Comparison of ENCODE assay signal across 1 cellular context in the genomic region with DNA sequence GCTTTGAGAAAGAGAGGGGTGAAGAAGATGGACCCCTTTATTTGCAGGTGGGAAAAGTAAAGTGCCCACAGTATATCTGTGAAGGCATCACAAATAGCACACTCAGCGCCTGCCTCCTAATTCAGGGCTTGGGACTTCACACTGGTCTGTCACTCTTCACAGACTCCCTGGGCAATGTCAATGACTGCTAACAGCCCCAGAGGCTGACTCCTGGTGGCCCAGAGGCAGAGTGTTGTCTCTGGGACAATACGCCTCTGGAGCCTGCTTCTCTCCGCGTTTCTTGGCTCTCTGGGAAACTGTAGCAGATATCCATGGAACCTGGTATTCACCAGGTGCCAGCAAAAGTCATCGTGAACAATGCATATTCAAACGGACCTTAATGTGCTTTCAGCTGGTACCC.
TF ChIP-seq lines count a peak whose summit lies in the region.

No MANE protein-coding gene starts in this region.

TF ChIP-seq in SK-N-SH treated with all-trans-retinoic acid at 6 μM for 48 hours, 23 proteins besides CTCF, POLR2A, EP300 and RAD21:
- TF ChIP-seq, protein P1, sequence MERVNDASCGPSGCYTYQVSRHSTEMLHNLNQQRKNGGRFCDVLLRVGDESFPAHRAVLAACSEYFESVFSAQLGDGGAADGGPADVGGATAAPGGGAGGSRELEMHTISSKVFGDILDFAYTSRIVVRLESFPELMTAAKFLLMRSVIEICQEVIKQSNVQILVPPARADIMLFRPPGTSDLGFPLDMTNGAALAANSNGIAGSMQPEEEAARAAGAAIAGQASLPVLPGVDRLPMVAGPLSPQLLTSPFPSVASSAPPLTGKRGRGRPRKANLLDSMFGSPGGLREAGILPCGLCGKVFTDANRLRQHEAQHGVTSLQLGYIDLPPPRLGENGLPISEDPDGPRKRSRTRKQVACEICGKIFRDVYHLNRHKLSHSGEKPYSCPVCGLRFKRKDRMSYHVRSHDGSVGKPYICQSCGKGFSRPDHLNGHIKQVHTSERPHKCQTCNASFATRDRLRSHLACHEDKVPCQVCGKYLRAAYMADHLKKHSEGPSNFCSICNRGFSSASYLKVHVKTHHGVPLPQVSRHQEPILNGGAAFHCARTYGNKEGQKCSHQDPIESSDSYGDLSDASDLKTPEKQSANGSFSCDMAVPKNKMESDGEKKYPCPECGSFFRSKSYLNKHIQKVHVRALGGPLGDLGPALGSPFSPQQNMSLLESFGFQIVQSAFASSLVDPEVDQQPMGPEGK (CRISPR knock-in tag; IDR thresholded peaks at IDR 0.05; ENCODE audit: borderline replicate concordance) = no peak
- TF ChIP-seq TCF4 (CRISPR knock-in tag; IDR thresholded peaks at IDR 0.05; ENCODE audit: borderline replicate concordance) (no peak), SNAI2 (CRISPR knock-in tag; IDR thresholded peaks at IDR 0.05) (no peak), BACH2 (CRISPR knock-in tag; IDR thresholded peaks at IDR 0.05; ENCODE audit: borderline replicate concordance) (no peak), GLIS3 (CRISPR knock-in tag; IDR thresholded peaks at IDR 0.05) (no peak), ZFP3 (CRISPR knock-in tag; IDR thresholded peaks at IDR 0.05) (no peak), ZNF565 (CRISPR knock-in tag; conservative IDR thresholded peaks at IDR 0.05; ENCODE audit: low read depth) (no peak), ESRRG (CRISPR knock-in tag; IDR thresholded peaks at IDR 0.05) (no peak), CSDC2 (CRISPR knock-in tag; IDR thresholded peaks at IDR 0.05) (no peak), PPARA (CRISPR knock-in tag; IDR thresholded peaks at IDR 0.05; ENCODE audit: borderline replicate concordance) (no peak), ISL1 (CRISPR knock-in tag; IDR thresholded peaks at IDR 0.05) (no peak), ZNF70 (CRISPR knock-in tag; IDR thresholded peaks at IDR 0.05) (no peak), ARNTL (CRISPR knock-in tag; IDR thresholded peaks at IDR 0.05; ENCODE audit: borderline replicate concordance, low read depth) (no peak), RARB (CRISPR knock-in tag; IDR thresholded peaks at IDR 0.05) (no peak), ZFP30 (CRISPR knock-in tag; IDR thresholded peaks at IDR 0.05) (no peak)
- TF ChIP-seq, protein P2, sequence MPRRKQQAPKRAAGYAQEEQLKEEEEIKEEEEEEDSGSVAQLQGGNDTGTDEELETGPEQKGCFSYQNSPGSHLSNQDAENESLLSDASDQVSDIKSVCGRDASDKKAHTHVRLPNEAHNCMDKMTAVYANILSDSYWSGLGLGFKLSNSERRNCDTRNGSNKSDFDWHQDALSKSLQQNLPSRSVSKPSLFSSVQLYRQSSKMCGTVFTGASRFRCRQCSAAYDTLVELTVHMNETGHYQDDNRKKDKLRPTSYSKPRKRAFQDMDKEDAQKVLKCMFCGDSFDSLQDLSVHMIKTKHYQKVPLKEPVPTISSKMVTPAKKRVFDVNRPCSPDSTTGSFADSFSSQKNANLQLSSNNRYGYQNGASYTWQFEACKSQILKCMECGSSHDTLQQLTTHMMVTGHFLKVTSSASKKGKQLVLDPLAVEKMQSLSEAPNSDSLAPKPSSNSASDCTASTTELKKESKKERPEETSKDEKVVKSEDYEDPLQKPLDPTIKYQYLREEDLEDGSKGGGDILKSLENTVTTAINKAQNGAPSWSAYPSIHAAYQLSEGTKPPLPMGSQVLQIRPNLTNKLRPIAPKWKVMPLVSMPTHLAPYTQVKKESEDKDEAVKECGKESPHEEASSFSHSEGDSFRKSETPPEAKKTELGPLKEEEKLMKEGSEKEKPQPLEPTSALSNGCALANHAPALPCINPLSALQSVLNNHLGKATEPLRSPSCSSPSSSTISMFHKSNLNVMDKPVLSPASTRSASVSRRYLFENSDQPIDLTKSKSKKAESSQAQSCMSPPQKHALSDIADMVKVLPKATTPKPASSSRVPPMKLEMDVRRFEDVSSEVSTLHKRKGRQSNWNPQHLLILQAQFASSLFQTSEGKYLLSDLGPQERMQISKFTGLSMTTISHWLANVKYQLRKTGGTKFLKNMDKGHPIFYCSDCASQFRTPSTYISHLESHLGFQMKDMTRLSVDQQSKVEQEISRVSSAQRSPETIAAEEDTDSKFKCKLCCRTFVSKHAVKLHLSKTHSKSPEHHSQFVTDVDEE (CRISPR knock-in tag; IDR thresholded peaks at IDR 0.05) = no peak
- TF ChIP-seq, protein P3, sequence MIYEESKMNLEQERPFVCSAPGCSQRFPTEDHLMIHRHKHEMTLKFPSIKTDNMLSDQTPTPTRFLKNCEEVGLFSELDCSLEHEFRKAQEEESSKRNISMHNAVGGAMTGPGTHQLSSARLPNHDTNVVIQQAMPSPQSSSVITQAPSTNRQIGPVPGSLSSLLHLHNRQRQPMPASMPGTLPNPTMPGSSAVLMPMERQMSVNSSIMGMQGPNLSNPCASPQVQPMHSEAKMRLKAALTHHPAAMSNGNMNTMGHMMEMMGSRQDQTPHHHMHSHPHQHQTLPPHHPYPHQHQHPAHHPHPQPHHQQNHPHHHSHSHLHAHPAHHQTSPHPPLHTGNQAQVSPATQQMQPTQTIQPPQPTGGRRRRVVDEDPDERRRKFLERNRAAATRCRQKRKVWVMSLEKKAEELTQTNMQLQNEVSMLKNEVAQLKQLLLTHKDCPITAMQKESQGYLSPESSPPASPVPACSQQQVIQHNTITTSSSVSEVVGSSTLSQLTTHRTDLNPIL (CRISPR knock-in tag; IDR thresholded peaks at IDR 0.05; ENCODE audit: low read depth) = no peak
- TF ChIP-seq, protein P4, sequence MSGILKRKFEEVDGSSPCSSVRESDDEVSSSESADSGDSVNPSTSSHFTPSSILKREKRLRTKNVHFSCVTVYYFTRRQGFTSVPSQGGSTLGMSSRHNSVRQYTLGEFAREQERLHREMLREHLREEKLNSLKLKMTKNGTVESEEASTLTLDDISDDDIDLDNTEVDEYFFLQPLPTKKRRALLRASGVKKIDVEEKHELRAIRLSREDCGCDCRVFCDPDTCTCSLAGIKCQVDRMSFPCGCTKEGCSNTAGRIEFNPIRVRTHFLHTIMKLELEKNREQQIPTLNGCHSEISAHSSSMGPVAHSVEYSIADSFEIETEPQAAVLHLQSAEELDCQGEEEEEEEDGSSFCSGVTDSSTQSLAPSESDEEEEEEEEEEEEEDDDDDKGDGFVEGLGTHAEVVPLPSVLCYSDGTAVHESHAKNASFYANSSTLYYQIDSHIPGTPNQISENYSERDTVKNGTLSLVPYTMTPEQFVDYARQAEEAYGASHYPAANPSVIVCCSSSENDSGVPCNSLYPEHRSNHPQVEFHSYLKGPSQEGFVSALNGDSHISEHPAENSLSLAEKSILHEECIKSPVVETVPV (CRISPR knock-in tag; IDR thresholded peaks at IDR 0.05) = no peak
- TF ChIP-seq, protein P5, sequence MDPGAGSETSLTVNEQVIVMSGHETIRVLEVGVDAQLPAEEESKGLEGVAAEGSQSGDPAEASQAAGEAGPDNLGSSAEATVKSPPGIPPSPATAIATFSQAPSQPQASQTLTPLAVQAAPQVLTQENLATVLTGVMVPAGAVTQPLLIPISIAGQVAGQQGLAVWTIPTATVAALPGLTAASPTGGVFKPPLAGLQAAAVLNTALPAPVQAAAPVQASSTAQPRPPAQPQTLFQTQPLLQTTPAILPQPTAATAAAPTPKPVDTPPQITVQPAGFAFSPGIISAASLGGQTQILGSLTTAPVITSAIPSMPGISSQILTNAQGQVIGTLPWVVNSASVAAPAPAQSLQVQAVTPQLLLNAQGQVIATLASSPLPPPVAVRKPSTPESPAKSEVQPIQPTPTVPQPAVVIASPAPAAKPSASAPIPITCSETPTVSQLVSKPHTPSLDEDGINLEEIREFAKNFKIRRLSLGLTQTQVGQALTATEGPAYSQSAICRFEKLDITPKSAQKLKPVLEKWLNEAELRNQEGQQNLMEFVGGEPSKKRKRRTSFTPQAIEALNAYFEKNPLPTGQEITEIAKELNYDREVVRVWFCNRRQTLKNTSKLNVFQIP (CRISPR knock-in tag; IDR thresholded peaks at IDR 0.05; ENCODE audit: borderline replicate concordance, low read depth) = no peak
